Comparison of ENCODE assay signal across 33 cellular contexts in genomic region chr1:70146488-70146887, GRCh38. TPM values are rescaled to one million over a fixed set of nuclear protein-coding genes. Genes with fewer than 3 reads are reported as not detected.
A peak's percentile ranks its signal among the peaks of the same experiment; 100 is the strongest.
DNase-seq lines count a peak whose midpoint lies in the region; ATAC-seq, FAIRE-seq and TF ChIP-seq lines count a peak whose summit lies in the region.
"Had no signal": no experiment of that assay in that cellular context is flagged by ENCODE, and none has a peak within 500 bp of the region (broad histone marks: within the 10 kb centered on the region; RNA-seq: fewer than 3 reads in every experiment).

No MANE protein-coding gene starts in this region.

- no peak for TF ChIP-seq CTCF in AG10803 (conservative IDR thresholded peaks at IDR 0.05; ENCODE audit: low read length)
- no peak for TF ChIP-seq CTCF in astrocyte (IDR thresholded peaks at IDR 0.05; ENCODE audit: insufficient read depth, low read depth, low read length)
- TF ChIP-seq CTCF in natural killer cell (IDR thresholded peaks at IDR 0.05) = no peak

- H3K27me3 Mint-ChIP-seq in astrocyte (ENCODE audit: low read depth, unreplicated experiment) (no peaks in the 10 kb centered on the region), natural killer cell (ENCODE audit: low read depth in 2 of 2) (no peaks in the 10 kb centered on the region)
- H3K27me3 Mint-ChIP-seq: progenitor cell of endocrine pancreas, type B pancreatic cell had no signal

- H3K36me3 Mint-ChIP-seq in astrocyte (ENCODE audit: low read depth, unreplicated experiment) = peaks cover 2% of the 10 kb centered on the region
- no peaks in the 10 kb centered on the region for H3K36me3 Mint-ChIP-seq in natural killer cell
- H3K36me3 Mint-ChIP-seq: type B pancreatic cell had no signal

- H3K27me3 ChIP-seq in astrocyte (ENCODE audit: insufficient read depth, low read length) = no peaks in the 10 kb centered on the region
- H3K27me3 ChIP-seq: BLaER1 treated with 17β-estradiol and CSF1 and Interleukin-3, amounts not matched to agents 10 nM and 100 nM; gastrocnemius medialis; stomach had no signal

- ATAC-seq in GM21528 (IDR thresholded peaks at IDR 0.05; ENCODE audit: low FRiP score, unreplicated experiment) = no peak
- no peak for ATAC-seq in natural killer cell
- ATAC-seq: A549, gastrocnemius medialis had no signal

- H3K27ac ChIP-seq in astrocyte (ENCODE audit: low read depth, low read length) = no peak overlapping the region
- H3K27ac ChIP-seq: A549; BLaER1 treated with 17β-estradiol and CSF1 and Interleukin-3, amounts not matched to agents 10 nM and 100 nM; coronary artery; gastrocnemius medialis; HL-60; stomach had no signal

- no peak overlapping the region for H3K4me3 Mint-ChIP-seq in astrocyte (ENCODE audit: unreplicated experiment)
- H3K4me3 Mint-ChIP-seq in natural killer cell = no peak overlapping the region
- H3K4me3 Mint-ChIP-seq: H9, nephron, type B pancreatic cell had no signal

- peaks cover 11% of the 10 kb centered on the region for H3K36me3 ChIP-seq in astrocyte (ENCODE audit: insufficient read depth, low read length)

- H3K4me2 ChIP-seq in astrocyte (ENCODE audit: low read length) = no peak overlapping the region
- H3K4me2 ChIP-seq: A549; BLaER1 treated with 17β-estradiol and CSF1 and Interleukin-3, amounts not matched to agents 10 nM and 100 nM had no signal

- H3K79me2 ChIP-seq in astrocyte (ENCODE audit: insufficient read depth, low read length) = no peaks in the 10 kb centered on the region

- no peak overlapping the region for H3K27ac Mint-ChIP-seq in astrocyte (ENCODE audit: unreplicated experiment)
- no peak overlapping the region for H3K27ac Mint-ChIP-seq in natural killer cell
- H3K27ac Mint-ChIP-seq: H9, nephron, progenitor cell of endocrine pancreas, type B pancreatic cell had no signal

- H3K4me1 ChIP-seq in astrocyte (ENCODE audit: insufficient read depth, low read length) = no peaks in the 10 kb centered on the region
- H3K4me1 ChIP-seq: BLaER1 treated with 17β-estradiol and CSF1 and Interleukin-3, amounts not matched to agents 10 nM and 100 nM had no signal

- H3K4me3 ChIP-seq in AG10803 (ENCODE audit: low read length) (no peak overlapping the region), astrocyte (ENCODE audit: insufficient read depth, low read depth, low read length) (no peak overlapping the region)
- H3K4me3 ChIP-seq: A549; BLaER1 treated with 17β-estradiol and CSF1 and Interleukin-3, amounts not matched to agents 10 nM and 100 nM; coronary artery; gastrocnemius medialis; stomach had no signal

- H2AFZ ChIP-seq in astrocyte (ENCODE audit: low read depth, low read length) = no peak overlapping the region

- no peak for FAIRE-seq in astrocyte (lab: Jason Lieb, UNC)
- FAIRE-seq: A549, endometrium, GM19239 had no signal

- no peaks in the 10 kb centered on the region for H4K20me1 ChIP-seq in astrocyte (ENCODE audit: insufficient read depth, low read length)
- H4K20me1 ChIP-seq: BLaER1 treated with 17β-estradiol and CSF1 and Interleukin-3, amounts not matched to agents 10 nM and 100 nM had no signal

- peak; percentile 12 for DNase-seq in AG10803 (ENCODE audit: low read depth)
- DNase-seq in HT1080 (ENCODE audit: low read depth) = peak; percentile 36
- peak; percentile 34 for DNase-seq in astrocyte (ENCODE audit: low read depth)
- DNase-seq in fibroblast of peridontal ligament (ENCODE audit: extremely low read depth) = peak; percentile 65
- DNase-seq in NCI-H1436 treated with DMSO at 0.1 percent for 48 hours (lab: John Stamatoyannopoulos, UW) = no peak
- DNase-seq in natural killer cell = no peak
- DNase-seq in germinal center (ENCODE audit: low spot score) = no peak
- DNase-seq: activated CD4-positive, alpha-beta T cell treated with anti-CD3 and anti-CD28 coated beads, Interleukin-2, amount 50 U/mL, for 4 hours; activated gamma-delta T cell treated with Interleukin-2 at 50 U/mL for 16 hours; aorta; Calu3; gastrocnemius medialis; GDM1; H9; KBM-7; kidney glomerular epithelial cell; NCI-H1048; NCI-H2081; NCI-H510A; SIG-M5; small intestine; stimulated activated CD4-positive, alpha-beta T cell treated with anti-CD3 and anti-CD28 coated beads, Interleukin-4, amount 100 ng/mL, for 1 hour; stomach had no signal

- intact Hi-C loops in natural killer cell (cut with micrococcal nuclease) = no loop called here

- H3K9me3 ChIP-seq in astrocyte (ENCODE audit: insufficient read depth, low read depth, low read length) = no peaks in the 10 kb centered on the region
- H3K9me3 ChIP-seq: A549; BLaER1 treated with 17β-estradiol and CSF1 and Interleukin-3, amounts not matched to agents 10 nM and 100 nM; gastrocnemius medialis; stomach had no signal

- peaks cover 14% of the 10 kb centered on the region for H3K4me1 Mint-ChIP-seq in astrocyte (ENCODE audit: low read depth, unreplicated experiment)
- H3K4me1 Mint-ChIP-seq in natural killer cell = peaks cover 0 to 5% of the 10 kb centered on the region in 2 donors

- no peak overlapping the region for H3K9ac ChIP-seq in astrocyte (ENCODE audit: low read length)
- H3K9ac ChIP-seq: BLaER1 treated with 17β-estradiol and CSF1 and Interleukin-3, amounts not matched to agents 10 nM and 100 nM had no signal

- no peaks in the 10 kb centered on the region for H3K9me3 Mint-ChIP-seq in astrocyte (ENCODE audit: unreplicated experiment)
- no peaks in the 10 kb centered on the region for H3K9me3 Mint-ChIP-seq in natural killer cell
- H3K9me3 Mint-ChIP-seq: H9, nephron, type B pancreatic cell had no signal

RNA-seq across cellular contexts. Expression of gene LRRC40, which starts 58.9 kb away (rescaled TPM):
- 15.0 and 15.6 TPM in 2 replicates for total RNA-seq in HT1080 (2014; rRNA removed; shearing (Covaris generic))
- 16.5 and 19.8 TPM in 2 replicates for polyA plus RNA-seq in HT1080 (2015; cell fraction: cytosol; rRNA removed)
- 33.9 and 35.2 TPM in 2 replicates for polyA plus RNA-seq in HT1080 (2015; cell fraction: nucleus; rRNA removed)
- total RNA-seq in astrocyte = 18.3 and 20.2 TPM in 2 replicates
- 10 to 100 TPM; 15.5 to 18.4 (median 16.5) TPM for total RNA-seq in natural killer cell

Comparison
In these comparisons a context has a peak if more than half of its experiments do, and no peak if none do; other contexts are left out.
1. DNase-seq: peak in AG10803 (single experiment), HT1080 (single experiment), astrocyte (single experiment) and fibroblast of peridontal ligament (single experiment); none in NCI-H1436 treated with DMSO at 0.1 percent for 48 hours (single experiment), natural killer cell (single experiment) and germinal center (single experiment).